Comparison of ENCODE assay signal across 17 cellular contexts in the genomic region with DNA sequence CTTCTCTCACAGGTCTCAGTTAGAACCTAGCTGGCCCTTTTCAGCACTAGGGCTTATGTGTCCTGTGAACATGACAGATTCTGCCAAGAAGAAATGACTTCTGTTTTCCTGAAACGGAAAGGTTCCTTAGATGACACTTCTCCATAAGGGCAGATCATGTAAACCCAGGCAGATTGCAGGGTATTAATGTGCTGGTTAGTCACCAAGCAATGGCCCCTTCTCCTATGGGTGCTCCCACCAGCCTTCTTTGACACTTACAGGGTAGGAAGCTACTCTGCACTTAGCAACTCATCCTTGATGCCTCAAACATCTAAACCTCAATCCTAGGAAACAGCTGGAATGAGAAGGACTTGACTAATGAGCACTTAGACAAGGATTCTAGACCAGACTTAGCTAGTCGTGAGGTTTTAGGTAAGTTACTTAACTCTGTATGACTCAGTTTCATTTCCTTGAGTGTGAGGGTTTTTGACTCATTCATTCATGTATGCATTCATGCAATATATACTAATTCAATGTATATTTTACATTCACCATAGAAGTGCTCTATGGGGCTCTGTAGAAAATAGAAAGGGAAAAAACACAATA.
"Had no signal": no experiment of that assay in that cellular context is flagged by ENCODE, and none has a peak within 500 bp of the region (broad histone marks: within the 10 kb centered on the region; RNA-seq: fewer than 3 reads in every experiment).

No MANE protein-coding gene starts in this region.

- H3K27me3 ChIP-seq: ascending aorta had no signal

- H3K36me3 ChIP-seq: ascending aorta, esophagus squamous epithelium had no signal

- H3K36me3 Mint-ChIP-seq: natural killer cell treated with Interleukin-12 subunit alpha and Interleukin-12 subunit beta and Interleukin-15 and Interleukin-18, amount 100 ng/mL, for 72 hours; stimulated activated memory B cell treated with anti-CD40 and anti-IgM and Interleukin-4, amounts not matched to agents 10 μg/mL and 1 μg/mL and 100 μg/mL, for 72 hours had no signal

- H3K4me3 ChIP-seq: ascending aorta, esophagus squamous epithelium had no signal

- H3K4me1 Mint-ChIP-seq: activated B cell treated with CpG ODN at 0.5 μM for 24 hours; activated CD4-positive, alpha-beta T cell treated with anti-CD3 and anti-CD28 coated beads, Interleukin-2, amount 10 ng/mL, durations not matched to agents 7 days and 5 days; activated naive CD8-positive, alpha-beta T cell treated with anti-CD3 and anti-CD28 coated beads, Interleukin-2, amount 50 U/mL, for 24 hours; stimulated activated memory B cell treated with anti-CD40 and anti-IgM and Interleukin-4, amounts not matched to agents 10 μg/mL and 1 μg/mL and 100 μg/mL, for 72 hours had no signal

- H3K27ac Mint-ChIP-seq: activated B cell treated with CpG ODN at 0.5 μM for 24 hours; activated CD4-positive, alpha-beta T cell treated with anti-CD3 and anti-CD28 coated beads, Interleukin-2, amount 10 ng/mL, durations not matched to agents 7 days and 5 days; activated naive CD8-positive, alpha-beta T cell treated with anti-CD3 and anti-CD28 coated beads, Interleukin-2, amount 50 U/mL, for 24 hours; activated T-helper 1 cell treated with anti-CD3 and anti-CD28 coated beads, Interleukin-12 subunit alpha, Interleukin-12 subunit beta, Interleukin-2, Interleukin-4 antibody, amounts not matched to agents 30 ng/mL and 10 ng/mL and 1 ng/mL, durations not matched to agents 14 hours and 24 hours and 36 hours; natural killer cell treated with Interleukin-12 subunit alpha and Interleukin-12 subunit beta and Interleukin-15 and Interleukin-18, amount 100 ng/mL, for 72 hours; stimulated activated memory B cell treated with anti-CD40 and anti-IgM and Interleukin-4, amounts not matched to agents 10 μg/mL and 1 μg/mL and 100 μg/mL, for 72 hours had no signal

- DNase-seq: activated B cell treated with CpG ODN at 0.5 μM for 24 hours; activated CD4-positive, alpha-beta T cell treated with anti-CD3 and anti-CD28 coated beads, Interleukin-2, amount 10 ng/mL, durations not matched to agents 7 days and 5 days; activated CD8-positive, alpha-beta memory T cell treated with anti-CD3 and anti-CD28 coated beads, Interleukin-2, amount 50 U/mL, for 48 hours; activated naive CD4-positive, alpha-beta T cell; activated naive CD8-positive, alpha-beta T cell treated with anti-CD3 and anti-CD28 coated beads, Interleukin-2, amount 50 U/mL, for 24 hours; esophagus squamous epithelium; foreskin fibroblast; glutamatergic neuron; hypothalamus; nucleus accumbens; posterior cingulate gyrus; retina; T-helper 2 cell had no signal

- H3K9me3 ChIP-seq: ascending aorta, esophagus squamous epithelium had no signal

- H3K4me3 Mint-ChIP-seq: activated B cell treated with CpG ODN at 0.5 μM for 24 hours; activated CD4-positive, alpha-beta T cell treated with anti-CD3 and anti-CD28 coated beads, Interleukin-2, amount 10 ng/mL, durations not matched to agents 7 days and 5 days; activated naive CD8-positive, alpha-beta T cell treated with anti-CD3 and anti-CD28 coated beads, Interleukin-2, amount 50 U/mL, for 24 hours; activated T-helper 1 cell treated with anti-CD3 and anti-CD28 coated beads, Interleukin-12 subunit alpha, Interleukin-12 subunit beta, Interleukin-2, Interleukin-4 antibody, amounts not matched to agents 30 ng/mL and 10 ng/mL and 1 ng/mL, durations not matched to agents 14 hours and 24 hours and 36 hours; natural killer cell treated with Interleukin-12 subunit alpha and Interleukin-12 subunit beta and Interleukin-15 and Interleukin-18, amount 100 ng/mL, for 72 hours; stimulated activated memory B cell treated with anti-CD40 and anti-IgM and Interleukin-4, amounts not matched to agents 10 μg/mL and 1 μg/mL and 100 μg/mL, for 72 hours had no signal

- H3K9me3 Mint-ChIP-seq: activated B cell treated with CpG ODN at 0.5 μM for 24 hours; activated CD4-positive, alpha-beta T cell treated with anti-CD3 and anti-CD28 coated beads, Interleukin-2, amount 10 ng/mL, durations not matched to agents 7 days and 5 days; activated naive CD8-positive, alpha-beta T cell treated with anti-CD3 and anti-CD28 coated beads, Interleukin-2, amount 50 U/mL, for 24 hours; activated T-helper 1 cell treated with anti-CD3 and anti-CD28 coated beads, Interleukin-12 subunit alpha, Interleukin-12 subunit beta, Interleukin-2, Interleukin-4 antibody, amounts not matched to agents 30 ng/mL and 10 ng/mL and 1 ng/mL, durations not matched to agents 14 hours and 24 hours and 36 hours; natural killer cell treated with Interleukin-12 subunit alpha and Interleukin-12 subunit beta and Interleukin-15 and Interleukin-18, amount 100 ng/mL, for 72 hours; stimulated activated memory B cell treated with anti-CD40 and anti-IgM and Interleukin-4, amounts not matched to agents 10 μg/mL and 1 μg/mL and 100 μg/mL, for 72 hours had no signal

- ATAC-seq: activated naive CD8-positive, alpha-beta T cell treated with anti-CD3 and anti-CD28 coated beads, Interleukin-2, amount 50 U/mL, for 24 hours; natural killer cell treated with Interleukin-12 subunit alpha and Interleukin-12 subunit beta and Interleukin-15 and Interleukin-18, amount 100 ng/mL, for 72 hours; stimulated activated memory B cell treated with anti-CD40 and anti-IgM and Interleukin-4, amounts not matched to agents 10 μg/mL and 1 μg/mL and 100 μg/mL, for 72 hours had no signal

- H3K27ac ChIP-seq: ascending aorta, esophagus squamous epithelium had no signal

- H3K4me1 ChIP-seq: ascending aorta, esophagus squamous epithelium had no signal
